In genomic region chr6:32190054-32190945, GRCh38 we compare ENCODE assay signal across 8 cellular contexts. TPM values are rescaled to one million over a fixed set of nuclear protein-coding genes. Genes with fewer than 3 reads are reported as not detected.
DNase-seq lines count a peak whose midpoint lies in the region; ATAC-seq, FAIRE-seq and TF ChIP-seq lines count a peak whose summit lies in the region.

A gene with protein sequence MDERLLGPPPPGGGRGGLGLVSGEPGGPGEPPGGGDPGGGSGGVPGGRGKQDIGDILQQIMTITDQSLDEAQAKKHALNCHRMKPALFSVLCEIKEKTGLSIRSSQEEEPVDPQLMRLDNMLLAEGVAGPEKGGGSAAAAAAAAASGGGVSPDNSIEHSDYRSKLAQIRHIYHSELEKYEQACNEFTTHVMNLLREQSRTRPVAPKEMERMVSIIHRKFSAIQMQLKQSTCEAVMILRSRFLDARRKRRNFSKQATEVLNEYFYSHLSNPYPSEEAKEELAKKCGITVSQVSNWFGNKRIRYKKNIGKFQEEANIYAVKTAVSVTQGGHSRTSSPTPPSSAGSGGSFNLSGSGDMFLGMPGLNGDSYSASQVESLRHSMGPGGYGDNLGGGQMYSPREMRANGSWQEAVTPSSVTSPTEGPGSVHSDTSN (minus strand): TSS chr6:32190202. CDS start chr6:32189915, 287 bp downstream.

- DNase-seq in A673 (ENCODE audit: low spot score) (peak; percentile 94), NCI-H748 treated with DMSO at 0.1 percent for 48 hours (lab: John Stamatoyannopoulos, UW) (peak; percentile 94), dermis blood vessel endothelial cell (peak; percentile 92), HepG2 (ENCODE audit: low spot score) (peak; percentile 87)
- DNase-seq in activated CD4-positive, alpha-beta T cell treated with anti-CD3 and anti-CD28 coated beads, Interleukin-2, amount 50 U/mL, for 4 hours = peak; percentile 86 to 89
- peak; percentile 65 to 67 for DNase-seq in stimulated activated CD4-positive, alpha-beta T cell treated with anti-CD3 and anti-CD28 coated beads, Interleukin-2, amount 100 ng/mL, for 48 hours

- H2AFZ ChIP-seq in HepG2 (ENCODE audit: low read length) = no peak within 1 kb of the TSS

- peak within 1 kb of the TSS; percentile 69 for H3K4me3 ChIP-seq in A673 (ENCODE audit: low read depth, low read length, poor library complexity, severe bottlenecking)
- H3K4me3 ChIP-seq in HepG2 (replicated peaks in 1 of 3; ENCODE audit: insufficient read depth in 1 of 3, low read depth in 2 of 3, low read length in 3 of 3) = peak within 1 kb of the TSS; percentile 74 to 93 (median 79)

- H3K4me1 ChIP-seq in A673 (ENCODE audit: insufficient read depth, low read length, poor library complexity, severe bottlenecking) (peaks cover 29% of the 10 kb centered on the region), HepG2 (ENCODE audit: insufficient read depth, low read length) (peaks cover 46% of the 10 kb centered on the region)

- no peak for TF ChIP-seq RAD21 in HepG2 (CRISPR knock-in tag; IDR thresholded peaks at IDR 0.05)

- H3K9ac ChIP-seq in HepG2 (ENCODE audit: insufficient read depth, low read depth, low read length) = peak within 1 kb of the TSS; percentile 90

- CTCF ChIA-PET in A673 (lab: Charles Lee) = interaction anchor here (0.5 to 0.9 kb wide), 3 partner anchors 26 to 1058 kb away, joined by 3 read pairs; partner anchors contain the start of genes ATF6B and EGFL8
- CTCF ChIA-PET in HepG2 (lab: Yijun Ruan, JAX; ENCODE audit: low intra/inter-chr PET ratio, low total read pairs) = no interaction called here

- intact Hi-C loops in A673 (cut with micrococcal nuclease; ENCODE audit: unreplicated experiment) = no loop called here
- intact Hi-C loops in HepG2 (cut with micrococcal nuclease; ENCODE audit: unreplicated experiment) = loop anchor here (1.0 kb wide), 1 partner anchor 12 kb away; the partner anchor contains the start of gene RNF5

- H3K9me3 ChIP-seq in A673 (ENCODE audit: low read depth, low read length, poor library complexity, severe bottlenecking) = no peaks in the 10 kb centered on the region
- no peaks in the 10 kb centered on the region for H3K9me3 ChIP-seq in HepG2 (ENCODE audit: low read length)

- TF ChIP-seq CTCF in A673 (conservative IDR thresholded peaks at IDR 0.05; ENCODE audit: low read depth, low read length) (no peak), HepG2 (CRISPR knock-in tag; IDR thresholded peaks at IDR 0.05) (peak; percentile 27; the same call in 1 of the 2 replicates)

- ATAC-seq in GM18909 (IDR thresholded peaks at IDR 0.05; ENCODE audit: poor library complexity, unreplicated experiment) (peak; percentile 50), HG03457 (IDR thresholded peaks at IDR 0.05; ENCODE audit: unreplicated experiment) (peak; percentile 34), HepG2 (peak; percentile 76)

- peak in 1 of 2 experiments; percentile 45; a peak in 1 of 4 replicates for TF ChIP-seq POLR2A in HepG2 (IDR thresholded peaks at IDR 0.05; ENCODE audit: insufficient read depth in 1 of 2, low read depth in 2 of 2, low read length in 2 of 2)

- POLR2A ChIA-PET in A673 (lab: Charles Lee; ENCODE audit: low non-redundant PET) = no interaction called here
- POLR2A ChIA-PET in HepG2 (lab: Yijun Ruan, JAX) = interaction anchor here (0.6 to 7.1 kb wide), 12 partner anchors 8 to 781 kb away, joined by 3 to 127 read pairs (median 4); partner anchors contain the start of genes AGPAT1, ATF6B, CFB and FKBPL

- peaks cover 15% of the 10 kb centered on the region for H3K79me2 ChIP-seq in HepG2 (ENCODE audit: insufficient read depth, low read length)

- in situ Hi-C loops in HepG2 (cut with HindIII; ENCODE audit: extremely low pct_ligation_motif_present, low pct_unique_long_range_greater_than_20kb) = loop anchor here (5.0 kb wide), 1 partner anchor 782 kb away; no protein-coding TSS in a partner anchor

- 2% methylated on average over 25 of the region's 25 CpGs for WGBS in HepG2 (ENCODE audit: low lambda C conversion rate)

- H3K27ac ChIP-seq in A673 (ENCODE audit: low read depth, low read length, poor library complexity, severe bottlenecking) = peak within 1 kb of the TSS; percentile 94
- H3K27ac ChIP-seq in HepG2 (ENCODE audit: extremely low read length, insufficient read depth, low read length) = peak within 1 kb of the TSS; percentile 80

- no peaks in the 10 kb centered on the region for H3K27me3 ChIP-seq in A673 (replicated peaks; ENCODE audit: insufficient read depth, low read depth, low read length, poor library complexity)
- no peaks in the 10 kb centered on the region; a peak in 1 of 5 replicates for H3K27me3 ChIP-seq in HepG2 (ENCODE audit: control insufficient read depth in 1 of 2, insufficient read depth in 2 of 2, low read length in 2 of 2)

- BruUV-seq in A673 (replicated peaks; lab: Mats Ljungman, UMichigan) (TSS peak; percentile 95), HepG2 (replicated peaks; lab: Mats Ljungman, UMichigan) (TSS peak; percentile 88)

- H3K36me3 ChIP-seq in A673 (ENCODE audit: insufficient read depth, low read length, poor library complexity, severe bottlenecking) (peaks cover 20% of the 10 kb centered on the region), HepG2 (replicated peaks in 1 of 2; ENCODE audit: control insufficient read depth in 1 of 2, insufficient read depth in 2 of 2, low read length in 2 of 2) (peaks cover 7 to 19% of the 10 kb centered on the region in 2 experiments)

- H4K20me1 ChIP-seq in HepG2 (ENCODE audit: insufficient read depth, low read length) = no peaks in the 10 kb centered on the region

- peak within 1 kb of the TSS; percentile 95 for H3K4me2 ChIP-seq in HepG2 (ENCODE audit: low read depth, low read length)

- FAIRE-seq in HepG2 (lab: Jason Lieb, UNC) = peak; percentile 74

- TF ChIP-seq EP300 in HepG2 (IDR thresholded peaks at IDR 0.05; ENCODE audit: low read depth in 2 of 2, low read length in 2 of 2) (0 out of 4 replicates have a peak, but pooled peaks of 1 of the 2 experiments have one; percentile 23), HepG2 (CRISPR knock-in tag; IDR thresholded peaks at IDR 0.05; ENCODE audit: borderline replicate concordance) (0 out of 2 replicates have a peak, but pooled peaks have one; percentile 30)

TF ChIP-seq in HepG2, 621 proteins besides CTCF, POLR2A, EP300 and RAD21 (continues in another document):
- TF ChIP-seq ZNF543 (CRISPR knock-in tag; IDR thresholded peaks at IDR 0.05) = 0 out of 2 replicates have a peak, but pooled peaks have one; percentile 40
- no peak for TF ChIP-seq SIN3B (IDR thresholded peaks at IDR 0.05; ENCODE audit: low read length)
- peak; percentile 51 for TF ChIP-seq ZNF687 (CRISPR knock-in tag; IDR thresholded peaks at IDR 0.05)
- peak; percentile 69 for TF ChIP-seq TBX2 (CRISPR knock-in tag; IDR thresholded peaks at IDR 0.05; ENCODE audit: borderline replicate concordance)
- no peak for TF ChIP-seq ZNF569 (CRISPR knock-in tag; IDR thresholded peaks at IDR 0.05; ENCODE audit: borderline replicate concordance)

RNA-seq across cellular contexts. Expression of the gene that starts here (rescaled TPM):
- total RNA-seq in A673 (2021) (84.0 and 97.2 TPM in 2 replicates), dermis blood vessel endothelial cell (62.3 and 85.6 TPM in 2 replicates), HepG2 (2016; rRNA removed; fragmentation: Illumina TruSeq; extraction: Trizol) (42.3 and 45.2 TPM in 2 replicates)
- 12.1 and 13.1 TPM in 2 replicates for total RNA-seq in HepG2 (2016; cell fraction: cytosol; rRNA removed; fragmentation: Illumina TruSeq; extraction: Trizol; ENCODE audit: low read depth)
- total RNA-seq in HepG2 (2016; cell fraction: insoluble cytoplasmic fraction; rRNA removed; fragmentation: Illumina TruSeq; extraction: Trizol) = 42.9 and 44.9 TPM in 2 replicates
- total RNA-seq in HepG2 (2016; cell fraction: membrane; rRNA removed; fragmentation: Illumina TruSeq; extraction: Trizol) = 41.6 and 42.9 TPM in 2 replicates
- 25.7 and 31.6 TPM in 2 replicates for total RNA-seq in HepG2 (2016; cell fraction: nucleus; rRNA removed; fragmentation: Illumina TruSeq; extraction: Trizol)
- 77.8 and 102 TPM in 2 replicates for polyA plus RNA-seq in HepG2 (2011; rRNA removed)
- 64.6 and 73.5 TPM in 2 replicates for polyA plus RNA-seq in HepG2 (2011; cell fraction: cytosol; rRNA removed)
- 182 TPM in 2 replicates for polyA plus RNA-seq in HepG2 (2011; cell fraction: nucleus; rRNA removed)
- polyA plus RNA-seq in HepG2 (2012) = 59.3 and 64.5 TPM in 2 replicates
- polyA plus RNA-seq in HepG2 (2016; cell fraction: cytosol; fragmentation: Illumina TruSeq; extraction: Trizol; ENCODE audit: low read depth) = 13.4 and 14.0 TPM in 2 replicates
- 65.7 and 70.8 TPM in 2 replicates for polyA plus RNA-seq in HepG2 (2016; cell fraction: insoluble cytoplasmic fraction; fragmentation: Illumina TruSeq; extraction: Trizol; ENCODE audit: low read depth)
- 43.5 and 44.8 TPM in 2 replicates for polyA plus RNA-seq in HepG2 (2016; cell fraction: membrane; fragmentation: Illumina TruSeq; extraction: Trizol; ENCODE audit: low read depth)
- 91.8 and 101 TPM in 2 replicates for polyA plus RNA-seq in HepG2 (2016; cell fraction: nucleus; fragmentation: Illumina TruSeq; extraction: Trizol; ENCODE audit: insufficient read depth, low read depth)
- 42.4 and 74.2 TPM in 2 replicates for polyA minus RNA-seq in HepG2 (2011; rRNA and poly(A)+ RNA removed; ENCODE audit: low replicate concordance)
- 34.8 and 36.8 TPM in 2 replicates for polyA minus RNA-seq in HepG2 (2011; cell fraction: cytosol; rRNA and poly(A)+ RNA removed)
- 46.7 and 47.1 TPM in 2 replicates for polyA minus RNA-seq in HepG2 (2011; cell fraction: nucleus; rRNA and poly(A)+ RNA removed)

Comparison
In these comparisons a context has a peak if more than half of its experiments do, and no peak if none do; other contexts are left out.
1. Peak in every context shown above with its lines: DNase-seq, ATAC-seq, H3K4me3 ChIP-seq and H3K27ac ChIP-seq.